In genomic region chr1:75531570-75531969, GRCh38 we compare ENCODE assay signal across 27 cellular contexts.
"Had no signal": no experiment of that assay in that cellular context is flagged by ENCODE, and none has a peak within 500 bp of the region (broad histone marks: within the 10 kb centered on the region; RNA-seq: fewer than 3 reads in every experiment).

No MANE protein-coding gene starts in this region.

- H3K27ac ChIP-seq: colonic mucosa, coronary artery, dorsolateral prefrontal cortex, epithelial cell of prostate, esophagus muscularis mucosa, esophagus squamous epithelium, foreskin keratinocyte, gastrocnemius medialis, gastroesophageal sphincter, heart left ventricle, heart right ventricle had no signal

- H3K36me3 ChIP-seq: colonic mucosa, esophagus muscularis mucosa, esophagus squamous epithelium, gastrocnemius medialis, gastroesophageal sphincter, heart left ventricle, heart right ventricle had no signal

- H3K4me1 ChIP-seq: colonic mucosa, esophagus squamous epithelium, foreskin keratinocyte, gastrocnemius medialis, gastroesophageal sphincter, heart left ventricle, heart right ventricle had no signal

- H3K9me3 ChIP-seq: colonic mucosa, esophagus muscularis mucosa, esophagus squamous epithelium, gastrocnemius medialis, gastroesophageal sphincter, heart left ventricle, heart right ventricle had no signal

- FAIRE-seq: colon, endometrium, frontal cortex had no signal

- ATAC-seq: effector memory CD8-positive, alpha-beta T cell; esophagus mucosa; foreskin keratinocyte; gastrocnemius medialis; gastroesophageal sphincter; heart left ventricle; heart right ventricle had no signal

- H3K4me3 ChIP-seq: colonic mucosa, coronary artery, dorsolateral prefrontal cortex, esophagus muscularis mucosa, esophagus squamous epithelium, gastrocnemius medialis, gastroesophageal sphincter, heart left ventricle, heart right ventricle had no signal

- H3K27me3 ChIP-seq: colonic mucosa, dorsolateral prefrontal cortex, esophagus muscularis mucosa, esophagus squamous epithelium, foreskin keratinocyte, gastrocnemius medialis, gastroesophageal sphincter, heart left ventricle, heart right ventricle had no signal

- DNase-seq: colonic mucosa; cortex of kidney; dermis blood vessel endothelial cell; dorsolateral prefrontal cortex; effector CD4-positive, alpha-beta T cell; effector CD8-positive, alpha-beta T cell; effector memory CD4-positive, alpha-beta T cell; effector memory CD8-positive, alpha-beta T cell; endodermal cell; erythroblast; esophagus squamous epithelium; foreskin fibroblast; foreskin keratinocyte; foreskin melanocyte; gastrocnemius medialis; glutamatergic neuron; head of caudate nucleus; heart left ventricle; heart right ventricle had no signal
